1 cellular context compared by ENCODE assay signal in genomic region chr5:94111209-94112004, GRCh38.
TF ChIP-seq lines count a peak whose summit lies in the region.

No MANE protein-coding gene starts in this region.

TF ChIP-seq in K562, 482 proteins besides CTCF, POLR2A, EP300 and RAD21 (continued from another document and continues in another):
- TF ChIP-seq MYBL2 (IDR thresholded peaks at IDR 0.05; ENCODE audit: low read depth) (no peak), MYBL2 (CRISPR knock-in tag; IDR thresholded peaks at IDR 0.05; ENCODE audit: borderline replicate concordance) (no peak), TBL1XR1 (IDR thresholded peaks at IDR 0.05; ENCODE audit: low read length in 2 of 2) (peak in 1 of 2 experiments; percentile 56; a peak in 2 of 4 replicates), ZBTB33 (CRISPR knock-in tag; IDR thresholded peaks at IDR 0.05) (peak; percentile 52), POU5F1 (IDR thresholded peaks at IDR 0.05; ENCODE audit: borderline replicate concordance, low read depth, low read length, partially characterized antibody) (no peak), AFF1 (IDR thresholded peaks at IDR 0.05; ENCODE audit: low read depth in 1 of 2, partially characterized antibody in 2 of 2) (peak in 1 of 2 experiments; percentile 28), GTF2E2 (tag; IDR thresholded peaks at IDR 0.05) (0 out of 2 replicates have a peak, but pooled peaks have one; percentile 39), JUN (IDR thresholded peaks at IDR 0.05; ENCODE audit: borderline replicate concordance, low read depth, low read length) (no peak), JUN (CRISPR knock-in tag; IDR thresholded peaks at IDR 0.05; ENCODE audit: borderline replicate concordance) (no peak), NFE2L1 (tag; IDR thresholded peaks at IDR 0.05; ENCODE audit: borderline replicate concordance, low read depth) (no peak), ZFP36 (IDR thresholded peaks at IDR 0.05; ENCODE audit: low read depth, low read length, partially characterized antibody) (no peak), BRD9 (IDR thresholded peaks at IDR 0.05; ENCODE audit: low read depth, partially characterized antibody) (no peak), ZNF165 (CRISPR knock-in tag; IDR thresholded peaks at IDR 0.05; ENCODE audit: borderline replicate concordance) (no peak), ZNF639 (CRISPR knock-in tag; conservative IDR thresholded peaks at IDR 0.05 in 1 of 2, IDR thresholded peaks at IDR 0.05 in 1 of 2) (peak in 1 of 2 experiments; percentile 67; a peak in 1 of 4 replicates), HES1 (IDR thresholded peaks at IDR 0.05; ENCODE audit: low read depth) (no peak), ZNF518B (CRISPR knock-in tag; IDR thresholded peaks at IDR 0.05) (no peak), HDAC6 (IDR thresholded peaks at IDR 0.05; ENCODE audit: low read depth, low read length) (no peak), ZNF449 (CRISPR knock-in tag; IDR thresholded peaks at IDR 0.05) (no peak), AFF4 (CRISPR knock-in tag; IDR thresholded peaks at IDR 0.05) (no peak), TCF3 (CRISPR knock-in tag; IDR thresholded peaks at IDR 0.05) (no peak; the same call in 1 of the 2 replicates), ZBTB8A (IDR thresholded peaks at IDR 0.05; ENCODE audit: partially characterized antibody) (no peak), RREB1 (CRISPR knock-in tag; IDR thresholded peaks at IDR 0.05) (peak; percentile 23; the same call in 1 of the 2 replicates), COPS2 (conservative IDR thresholded peaks at IDR 0.05) (no peak), ESRRA (IDR thresholded peaks at IDR 0.05; ENCODE audit: borderline replicate concordance, low read depth) (peak; percentile 46; the same call in 1 of the 2 replicates), BRCA1 (IDR thresholded peaks at IDR 0.05) (no peak), BRCA1 (CRISPR knock-in tag; IDR thresholded peaks at IDR 0.05) (no peak), CBX5 (IDR thresholded peaks at IDR 0.05; ENCODE audit: borderline replicate concordance, low read depth) (no peak), CBFA2T3 (IDR thresholded peaks at IDR 0.05) (no peak), HMG20A (CRISPR knock-in tag; conservative IDR thresholded peaks at IDR 0.05) (no peak), SPI1 (IDR thresholded peaks at IDR 0.05; ENCODE audit: borderline replicate concordance, low read depth, low read length) (no peak), HDAC3 (IDR thresholded peaks at IDR 0.05; ENCODE audit: borderline replicate concordance, partially characterized antibody) (no peak), FOSL1 (tag; conservative IDR thresholded peaks at IDR 0.05) (0 out of 2 replicates have a peak, but pooled peaks have one; percentile 39), CBX1 (IDR thresholded peaks at IDR 0.05; ENCODE audit: low read depth) (peak; percentile 63; the same call in 1 of the 2 replicates), SREBF1 (IDR thresholded peaks at IDR 0.05; ENCODE audit: borderline replicate concordance, low read depth, low read length) (no peak), POLR2G (IDR thresholded peaks at IDR 0.05; ENCODE audit: low read depth, low read length) (peak; percentile 88)
